8 cellular contexts compared by ENCODE assay signal in genomic region chr13:32585625-32586021, GRCh38. TPM values are rescaled to one million over a fixed set of nuclear protein-coding genes. Genes with fewer than 3 reads are reported as not detected.
DNase-seq lines count a peak whose midpoint lies in the region; ATAC-seq and TF ChIP-seq lines count a peak whose summit lies in the region.

No MANE protein-coding gene starts in this region.

- peak overlapping the region; percentile 74 to 91 (median 89) for H3K27ac ChIP-seq in gastrocnemius medialis

- no peaks in the 10 kb centered on the region for H3K9me3 Mint-ChIP-seq in activated T-cell treated with anti-CD3 and anti-CD28 coated beads, Interleukin-2, amount 50 U/mL, for 4 hours

- H3K4me1 ChIP-seq in gastrocnemius medialis = peaks cover 26 to 31% of the 10 kb centered on the region in 2 donors

- H3K4me3 ChIP-seq in gastrocnemius medialis = peak overlapping the region; percentile 46 to 83 (median 70)

- H3K36me3 Mint-ChIP-seq in activated T-cell treated with anti-CD3 and anti-CD28 coated beads, Interleukin-2, amount 50 U/mL, for 4 hours (ENCODE audit: insufficient read depth) = peaks cover 2% of the 10 kb centered on the region

- no peaks in the 10 kb centered on the region for H3K9me3 ChIP-seq in gastrocnemius medialis

- TF ChIP-seq CTCF in gastrocnemius medialis (IDR thresholded peaks at IDR 0.05 in 4 of 5, conservative IDR thresholded peaks at IDR 0.05 in 1 of 5) = no peak

- no peaks in the 10 kb centered on the region for H3K27me3 ChIP-seq in gastrocnemius medialis

- peak; percentile 2 to 4 for DNase-seq in activated CD4-positive, alpha-beta T cell treated with anti-CD3 and anti-CD28 coated beads for 4 hours
- DNase-seq in activated CD4-positive, alpha-beta T cell treated with anti-CD3 and anti-CD28 coated beads for 48 hours = no peak
- no peak for DNase-seq in activated T-cell treated with anti-CD3 and anti-CD28 coated beads, Interleukin-2, amount 50 U/mL, for 4 hours
- DNase-seq in left ventricle myocardium superior (no peak), gastrocnemius medialis (peak in 1 of 2 donors; percentile 17), retina (no peak)

- TF ChIP-seq POLR2A in gastrocnemius medialis (IDR thresholded peaks at IDR 0.05) = no peak

- in situ Hi-C loops in gastrocnemius medialis (cut with MboI; ENCODE audit: low sequenced_read_pairs in 4 of 4) = loop anchor here (10.0 to 25.0 kb wide), 5 partner anchors 49 to 1127 kb away; partner anchors contain the start of gene KL (in 1 of the 4)

- H3K36me3 ChIP-seq in gastrocnemius medialis = no peaks in the 10 kb centered on the region

- intact Hi-C loops in left ventricle myocardium superior (cut with micrococcal nuclease) (loop anchor here (2.0 to 5.0 kb wide), 2 partner anchors 53 to 1142 kb away; no protein-coding TSS in a partner anchor), gastrocnemius medialis (cut with DNase I; ENCODE audit: low total_unique reads) (loop anchor here (1.0 to 10.0 kb wide), 8 partner anchors 47 to 1137 kb away; partner anchors contain the start of genes KL, N4BP2L1, N4BP2L2 and STARD13)

- H3K4me1 Mint-ChIP-seq in activated T-cell treated with anti-CD3 and anti-CD28 coated beads, Interleukin-2, amount 50 U/mL, for 4 hours (ENCODE audit: low read depth) = peaks cover 38% of the 10 kb centered on the region

- no peaks in the 10 kb centered on the region for H3K27me3 Mint-ChIP-seq in activated T-cell treated with anti-CD3 and anti-CD28 coated beads, Interleukin-2, amount 50 U/mL, for 4 hours (ENCODE audit: low read depth)

- peak overlapping the region; percentile 84 for H3K4me3 Mint-ChIP-seq in activated T-cell treated with anti-CD3 and anti-CD28 coated beads, Interleukin-2, amount 50 U/mL, for 4 hours

- ATAC-seq in activated T-cell treated with anti-CD3 and anti-CD28 coated beads, Interleukin-2, amount 50 U/mL, for 4 hours = no peak
- peak; percentile 1 for ATAC-seq in left ventricle myocardium superior
- no peak for ATAC-seq in gastrocnemius medialis
- no peak for ATAC-seq in GM21515 (IDR thresholded peaks at IDR 0.05; ENCODE audit: unreplicated experiment)
- no peak for ATAC-seq in GM19452 (IDR thresholded peaks at IDR 0.05; ENCODE audit: unreplicated experiment)

RNA-seq across cellular contexts. Expression of gene PDS5B, which starts 0.6 kb away (rescaled TPM):
- 10 to 100 TPM; 37.6 to 41.8 (median 38.2) TPM for total RNA-seq in activated T-cell treated with anti-CD3 and anti-CD28 coated beads, Interleukin-2, amount 50 U/mL, for 4 hours
- total RNA-seq in left ventricle myocardium superior (26.1 TPM), gastrocnemius medialis (10 to 100 TPM; 18.0 to 27.3 (median 21.2) TPM)

RNA-seq across cellular contexts. Expression of gene N4BP2L2, which starts 47.0 kb away (rescaled TPM):
- 10 to 100 TPM; 47.1 to 59.7 (median 58.6) TPM for total RNA-seq in activated T-cell treated with anti-CD3 and anti-CD28 coated beads, Interleukin-2, amount 50 U/mL, for 4 hours
- total RNA-seq in left ventricle myocardium superior = 123 TPM
- 100 to 1,000 TPM in 3 of 4 donors, 10 to 100 TPM in 1; 52.2 to 370 (median 176) TPM for total RNA-seq in gastrocnemius medialis

Comparison
In these comparisons a context has a peak if more than half of its experiments do, and no peak if none do; other contexts are left out.
1. DNase-seq: peak in activated CD4-positive, alpha-beta T cell treated with anti-CD3 and anti-CD28 coated beads for 4 hours (2 of 2); none in activated CD4-positive, alpha-beta T cell treated with anti-CD3 and anti-CD28 coated beads for 48 hours (single experiment), activated T-cell treated with anti-CD3 and anti-CD28 coated beads, Interleukin-2, amount 50 U/mL, for 4 hours (single experiment), left ventricle myocardium superior (single experiment) and retina (single experiment).